1 cellular context compared by ENCODE assay signal in genomic region chr4:2261853-2262144, GRCh38.
TF ChIP-seq lines count a peak whose summit lies in the region.

MXD4 (minus strand) TSS chr4:2262109; CDS start chr4:2261980, 129 bp downstream.

TF ChIP-seq in GM23338, 12 proteins besides CTCF, POLR2A, EP300 and RAD21 (continued from another document):
- TF ChIP-seq ZNF462 (CRISPR knock-in tag; IDR thresholded peaks at IDR 0.05) = no peak
- TF ChIP-seq JUNB (IDR thresholded peaks at IDR 0.05; ENCODE audit: unreplicated experiment) = no peak
- no peak for TF ChIP-seq EZH2phosphoT487 (IDR thresholded peaks at IDR 0.05; ENCODE audit: unreplicated experiment)
